In genomic region chr9:34712140-34712539, GRCh38 we compare ENCODE assay signal across 1 cellular context.
TF ChIP-seq lines count a peak whose summit lies in the region.

No MANE protein-coding gene starts in this region.

TF ChIP-seq in A549, 52 proteins besides CTCF, POLR2A, EP300 and RAD21 (continued from another document):
- TF ChIP-seq E2F6 (IDR thresholded peaks at IDR 0.05; ENCODE audit: borderline replicate concordance, low read depth): no peak
- no peak for TF ChIP-seq ZFP36 (IDR thresholded peaks at IDR 0.05; ENCODE audit: borderline replicate concordance, partially characterized antibody)
TF ChIP-seq in A549: peak in this region for 0.
